In the genomic region with DNA sequence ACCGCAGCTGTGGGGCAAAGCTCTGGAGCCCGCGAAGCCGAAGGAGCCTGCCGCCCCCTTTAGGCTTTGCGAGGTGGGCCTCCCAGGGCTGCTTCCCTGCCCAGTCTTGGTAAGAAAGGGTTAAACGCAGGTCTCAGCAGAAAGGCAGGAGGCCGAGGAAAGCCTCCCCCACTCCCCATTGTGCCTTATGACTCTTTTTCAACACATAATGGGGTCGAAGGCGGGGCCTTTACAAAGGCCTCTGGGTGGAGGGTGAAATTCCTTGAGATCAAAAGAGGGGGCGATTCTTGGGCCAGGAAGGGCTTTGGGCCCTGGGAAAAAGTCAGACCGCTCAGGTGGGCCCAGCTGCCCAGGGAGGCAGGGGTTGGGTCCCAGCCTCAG, we compare ENCODE assay signal across 19 cellular contexts. TPM values are rescaled to one million over a fixed set of nuclear protein-coding genes. Genes with fewer than 3 reads are reported as not detected.
DNase-seq lines count a peak whose midpoint lies in the region; ATAC-seq and TF ChIP-seq lines count a peak whose summit lies in the region.
"Had no signal": no experiment of that assay in that cellular context is flagged by ENCODE, and none has a peak within 500 bp of the region (broad histone marks: within the 10 kb centered on the region; RNA-seq: fewer than 3 reads in every experiment).

No MANE protein-coding gene starts in this region.

- ATAC-seq in heart left ventricle (no peak), naive B cell (ENCODE audit: low read depth in 2 of 2) (no peak), upper lobe of right lung (no peak), GM18519 (IDR thresholded peaks at IDR 0.05; ENCODE audit: low FRiP score, unreplicated experiment) (no peak)

- intact Hi-C loops in heart left ventricle (cut with DNase I) (loop anchor here in 4 of 10 donors (2.0 to 10.0 kb wide), 4 partner anchors 65 to 149 kb away; no protein-coding TSS in a partner anchor), upper lobe of right lung (cut with DNase I) (loop anchor here (10.0 kb wide), 1 partner anchor 65 kb away; no protein-coding TSS in a partner anchor)

- peaks cover 22 to 35% (median 34%) of the 10 kb centered on the region in 3 donors for H3K4me1 Mint-ChIP-seq in naive B cell

- no peak for TF ChIP-seq POLR2A in heart left ventricle (IDR thresholded peaks at IDR 0.05)

- H3K27ac Mint-ChIP-seq in naive B cell: peak overlapping the region in 1 of 6 donors; percentile 59
- H3K27ac Mint-ChIP-seq: T-cell had no signal

- H3K4me3 ChIP-seq in heart left ventricle (peak overlapping the region; percentile 30 to 60 (median 48)), right atrium auricular region (peak overlapping the region in 1 of 2 donors; percentile 50), iPS DF 6.9 (ENCODE audit: low read length) (peak overlapping the region; percentile 86; the same call in 1 of the 2 replicates), upper lobe of right lung (peak overlapping the region; percentile 47)
- H3K4me3 ChIP-seq: colonic mucosa had no signal

- H3K9me3 ChIP-seq in heart left ventricle (no peaks in the 10 kb centered on the region), right atrium auricular region (no peaks in the 10 kb centered on the region), iPS DF 6.9 (ENCODE audit: control insufficient read depth, insufficient read depth, low read length) (no peaks in the 10 kb centered on the region), upper lobe of right lung (no peaks in the 10 kb centered on the region)
- H3K9me3 ChIP-seq: A549, colonic mucosa, esophagus muscularis mucosa had no signal

- no peaks in the 10 kb centered on the region for H3K36me3 Mint-ChIP-seq in naive B cell
- H3K36me3 Mint-ChIP-seq: T-cell had no signal

- H3K36me3 ChIP-seq in heart left ventricle (no peaks in the 10 kb centered on the region), right atrium auricular region (no peaks in the 10 kb centered on the region), iPS DF 6.9 (ENCODE audit: control insufficient read depth, insufficient read depth, low read length) (no peaks in the 10 kb centered on the region), upper lobe of right lung (no peaks in the 10 kb centered on the region)
- H3K36me3 ChIP-seq: colonic mucosa, esophagus muscularis mucosa had no signal

- H3K4me3 Mint-ChIP-seq in naive B cell: peak overlapping the region in 6 of 8 donors; percentile 46 to 88 (median 68)

- peak overlapping the region in 6 of 12 donors; percentile 28 to 62 (median 52) for H3K27ac ChIP-seq in heart left ventricle
- H3K27ac ChIP-seq in right atrium auricular region: peak overlapping the region in 1 of 2 donors; percentile 35
- no peak overlapping the region for H3K27ac ChIP-seq in iPS DF 6.9 (ENCODE audit: low read length)
- peak overlapping the region; percentile 68 for H3K27ac ChIP-seq in upper lobe of right lung
- H3K27ac ChIP-seq: colonic mucosa, esophagus muscularis mucosa, KMS-11 had no signal

- 56 to 66% (median 62%) methylated on average over 12 of the region's 12 CpGs for WGBS in heart left ventricle, 4 donors
- no CpG with 5 or more reads among the region's 12 CpGs for WGBS in iPS DF 6.9 (ENCODE audit: insufficient coverage, insufficient read length)

- H3K27me3 ChIP-seq in heart left ventricle (peaks cover 0 to 36% (median 7%) of the 10 kb centered on the region in 9 donors), right atrium auricular region (no peaks in the 10 kb centered on the region), iPS DF 6.9 (ENCODE audit: control insufficient read depth, insufficient read depth, low read length) (no peaks in the 10 kb centered on the region; the same call in 1 of the 2 replicates), upper lobe of right lung (peaks cover 19% of the 10 kb centered on the region)

- DNase-seq in heart left ventricle (no peak), right atrium auricular region (ENCODE audit: low spot score) (no peak), iPS DF 6.9 (ENCODE audit: low read depth, low spot score) (no peak), naive B cell (no peak), upper lobe of right lung (no peak), kidney glomerular epithelial cell (lab: John Stamatoyannopoulos, UW) (no peak)
- DNase-seq in stimulated activated CD4-positive, alpha-beta T cell treated with anti-CD3 and anti-CD28 coated beads, Interleukin-2, amount 100 ng/mL, for 24 hours: no peak
- DNase-seq: activated T-cell treated with anti-CD3 and anti-CD28 coated beads, Interleukin-2, amount 50 U/mL, for 1 hour; colonic mucosa; GDM1; GOT3; hippocampal formation; NCI-H1694 treated with DMSO at 0.1 percent for 48 hours; NCI-H526; T-cell had no signal

- peaks cover 41 to 56% (median 51%) of the 10 kb centered on the region in 3 donors for H3K27me3 Mint-ChIP-seq in naive B cell

- peaks cover 0 to 3% (median 0%) of the 10 kb centered on the region in 7 donors for H3K9me3 Mint-ChIP-seq in naive B cell
- H3K9me3 Mint-ChIP-seq: T-cell had no signal

- no peak for TF ChIP-seq CTCF in heart left ventricle (IDR thresholded peaks at IDR 0.05)
- no peak for TF ChIP-seq CTCF in right atrium auricular region (IDR thresholded peaks at IDR 0.05)
- TF ChIP-seq CTCF in upper lobe of right lung (IDR thresholded peaks at IDR 0.05): no peak

- H3K4me1 ChIP-seq in heart left ventricle (peaks cover 0 to 39% (median 19%) of the 10 kb centered on the region in 12 donors), right atrium auricular region (peaks cover 0 to 29% of the 10 kb centered on the region in 2 donors), iPS DF 6.9 (ENCODE audit: control insufficient read depth, insufficient read depth, low read length) (peaks cover 3% of the 10 kb centered on the region; the same call in 1 of the 2 replicates), upper lobe of right lung (peaks cover 16% of the 10 kb centered on the region)
- H3K4me1 ChIP-seq: A549 had no signal

RNA-seq across cellular contexts. Expression of a gene that starts 0.9 kb away (rescaled TPM):
- 10 to 100 TPM in 7 of 9 donors, 1 to 10 TPM in 2; 6.3 to 45.8 (median 12.3) TPM for total RNA-seq in heart left ventricle
- 10 to 100 TPM in 1 of 2 donors, 1 to 10 TPM in 1; 8.7 to 17.8 TPM for polyA plus RNA-seq in heart left ventricle
- 10 to 100 TPM; 16.2 to 50.3 TPM for total RNA-seq in right atrium auricular region
- 1 to 10 TPM in 1 of 6 donors, under 1 TPM in 3, not detected in 2; 0.53 to 1.8 (median 0.66) TPM for polyA plus RNA-seq in naive B cell (ENCODE audit: low read depth in 6 of 6)
- total RNA-seq in upper lobe of right lung: 164 TPM
